In genomic region chr5:2883771-2884170, GRCh38 we compare ENCODE assay signal across 20 cellular contexts.
"Had no signal": no experiment of that assay in that cellular context is flagged by ENCODE, and none has a peak within 500 bp of the region (broad histone marks: within the 10 kb centered on the region; RNA-seq: fewer than 3 reads in every experiment).

No MANE protein-coding gene starts in this region.

- H3K4me1 ChIP-seq: foreskin keratinocyte, pancreas, psoas muscle, right lobe of liver, spleen, testis, tibial nerve had no signal

- H3K27ac ChIP-seq: foreskin keratinocyte, hepatocyte, pancreas, psoas muscle, right lobe of liver, spleen, testis, tibial nerve had no signal

- ATAC-seq: foreskin keratinocyte; mucosa of descending colon; naive thymus-derived CD8-positive, alpha-beta T cell; pancreas; psoas muscle; right lobe of liver; stimulated activated memory B cell treated with anti-CD40 and anti-IgM and Interleukin-4, amounts not matched to agents 10 μg/mL and 1 μg/mL and 100 μg/mL, for 72 hours had no signal

- H3K27me3 ChIP-seq: foreskin keratinocyte, hepatocyte, pancreas, right lobe of liver, spleen, testis, tibial nerve had no signal

- DNase-seq: dermis blood vessel endothelial cell; foreskin keratinocyte; kidney glomerular epithelial cell; mammary epithelial cell; mucosa of descending colon; naive thymus-derived CD8-positive, alpha-beta T cell; nucleus accumbens; pancreas; psoas muscle; retina; spleen; stimulated activated CD4-positive, alpha-beta T cell treated with anti-CD3 and anti-CD28 coated beads, Interleukin-15, amount 100 ng/mL, for 24 hours; stimulated activated CD4-positive, alpha-beta T cell treated with anti-CD3 and anti-CD28 coated beads, Interleukin-1b, Interleukin-23, amount 100 ng/mL, for 48 hours; stimulated activated CD4-positive, alpha-beta T cell treated with anti-CD3 and anti-CD28 coated beads, Interleukin-4, amount 100 ng/mL, for 24 hours; testis had no signal

- H3K4me3 Mint-ChIP-seq: naive thymus-derived CD8-positive, alpha-beta T cell; stimulated activated memory B cell treated with anti-CD40 and anti-IgM and Interleukin-4, amounts not matched to agents 10 μg/mL and 1 μg/mL and 100 μg/mL, for 72 hours; stimulated activated naive CD8-positive, alpha-beta T cell treated with anti-CD3 and anti-CD28 coated beads, Interleukin-15, Interleukin-2, amounts not matched to agents 100 ng/mL and 50 ng/mL, for 24 hours had no signal

- H3K4me3 ChIP-seq: hepatocyte, mucosa of descending colon, pancreas, psoas muscle, right lobe of liver, spleen, testis, tibial nerve had no signal

- H3K9me3 ChIP-seq: pancreas, testis had no signal

- H3K27me3 Mint-ChIP-seq: naive thymus-derived CD8-positive, alpha-beta T cell; stimulated activated memory B cell treated with anti-CD40 and anti-IgM and Interleukin-4, amounts not matched to agents 10 μg/mL and 1 μg/mL and 100 μg/mL, for 72 hours; stimulated activated naive CD8-positive, alpha-beta T cell treated with anti-CD3 and anti-CD28 coated beads, Interleukin-15, Interleukin-2, amounts not matched to agents 100 ng/mL and 50 ng/mL, for 24 hours had no signal

- H3K36me3 ChIP-seq: pancreas, right lobe of liver, spleen, tibial nerve had no signal

- H3K4me1 Mint-ChIP-seq: naive thymus-derived CD8-positive, alpha-beta T cell; stimulated activated memory B cell treated with anti-CD40 and anti-IgM and Interleukin-4, amounts not matched to agents 10 μg/mL and 1 μg/mL and 100 μg/mL, for 72 hours had no signal

- H3K27ac Mint-ChIP-seq: naive thymus-derived CD8-positive, alpha-beta T cell; stimulated activated memory B cell treated with anti-CD40 and anti-IgM and Interleukin-4, amounts not matched to agents 10 μg/mL and 1 μg/mL and 100 μg/mL, for 72 hours; stimulated activated naive CD8-positive, alpha-beta T cell treated with anti-CD3 and anti-CD28 coated beads, Interleukin-15, Interleukin-2, amounts not matched to agents 100 ng/mL and 50 ng/mL, for 24 hours had no signal
